10 cellular contexts compared by ENCODE assay signal in genomic region chr1:26360051-26360806, GRCh38. TPM values are rescaled to one million over a fixed set of nuclear protein-coding genes. Genes with fewer than 3 reads are reported as not detected.
DNase-seq lines count a peak whose midpoint lies in the region.
"Had no signal": no experiment of that assay in that cellular context is flagged by ENCODE, and none has a peak within 500 bp of the region (broad histone marks: within the 10 kb centered on the region; RNA-seq: fewer than 3 reads in every experiment).

No MANE protein-coding gene starts in this region.

- DNase-seq in NCI-H69 (lab: John Stamatoyannopoulos, UW), result peak; percentile 46
- peak; percentile 36 for DNase-seq in activated T-helper 1 cell treated with anti-CD3 and anti-CD28 coated beads, Interleukin-12 subunit alpha, Interleukin-12 subunit beta, Interleukin-2, Interleukin-4 antibody, amounts not matched to agents 30 ng/mL and 10 ng/mL and 1 ng/mL, durations not matched to agents 14 hours and 24 hours and 36 hours (ENCODE audit: low spot score)
- peak; percentile 33 to 41 for DNase-seq in stimulated activated CD8-positive, alpha-beta memory T cell treated with anti-CD3 and anti-CD28 coated beads, Interleukin-15, amount 100 ng/mL, for 48 hours (ENCODE audit: low read depth in 2 of 2)
- DNase-seq in COR-L47 (lab: John Stamatoyannopoulos, UW), result no peak
- no peak for DNase-seq in NCI-H128 (lab: John Stamatoyannopoulos, UW; ENCODE audit: unreplicated experiment)
- DNase-seq in dermis blood vessel endothelial cell, result no peak
- no peak for DNase-seq in AML-193 (lab: John Stamatoyannopoulos, UW)
- DNase-seq: HCEC 1CT had no signal

- peak overlapping the region; percentile 78 for H3K4me3 Mint-ChIP-seq in activated T-helper 1 cell treated with anti-CD3 and anti-CD28 coated beads, Interleukin-12 subunit alpha, Interleukin-12 subunit beta, Interleukin-2, Interleukin-4 antibody, amounts not matched to agents 30 ng/mL and 10 ng/mL and 1 ng/mL, durations not matched to agents 14 hours and 24 hours and 36 hours

- H3K9me3 ChIP-seq in iPS-18a (ENCODE audit: control insufficient read depth, low read depth, low read length), result no peaks in the 10 kb centered on the region

- H3K4me3 ChIP-seq in iPS-18a (ENCODE audit: low read length), result peak overlapping the region; percentile 70

- H3K36me3 Mint-ChIP-seq in activated T-helper 1 cell treated with anti-CD3 and anti-CD28 coated beads, Interleukin-12 subunit alpha, Interleukin-12 subunit beta, Interleukin-2, Interleukin-4 antibody, amounts not matched to agents 30 ng/mL and 10 ng/mL and 1 ng/mL, durations not matched to agents 14 hours and 24 hours and 36 hours (ENCODE audit: low read depth), result peaks cover 3% of the 10 kb centered on the region

- H3K9ac ChIP-seq in iPS-18a (ENCODE audit: low read length), result peak overlapping the region; percentile 60

- H3K36me3 ChIP-seq in iPS-18a (ENCODE audit: control insufficient read depth, low read depth, low read length), result no peaks in the 10 kb centered on the region

- peaks cover 64% of the 10 kb centered on the region for H3K4me1 Mint-ChIP-seq in activated T-helper 1 cell treated with anti-CD3 and anti-CD28 coated beads, Interleukin-12 subunit alpha, Interleukin-12 subunit beta, Interleukin-2, Interleukin-4 antibody, amounts not matched to agents 30 ng/mL and 10 ng/mL and 1 ng/mL, durations not matched to agents 14 hours and 24 hours and 36 hours (ENCODE audit: low read depth)

- peaks cover 12% of the 10 kb centered on the region for H3K4me1 ChIP-seq in iPS-18a (ENCODE audit: control insufficient read depth, low read depth, low read length)

- H3K27me3 Mint-ChIP-seq in activated T-helper 1 cell treated with anti-CD3 and anti-CD28 coated beads, Interleukin-12 subunit alpha, Interleukin-12 subunit beta, Interleukin-2, Interleukin-4 antibody, amounts not matched to agents 30 ng/mL and 10 ng/mL and 1 ng/mL, durations not matched to agents 14 hours and 24 hours and 36 hours (ENCODE audit: insufficient read depth), result peaks cover 27% of the 10 kb centered on the region

- no peak overlapping the region for H3K27ac ChIP-seq in iPS-18a (ENCODE audit: low read length)

- intact Hi-C loops in activated T-helper 1 cell treated with anti-CD3 and anti-CD28 coated beads, Interleukin-12 subunit alpha, Interleukin-12 subunit beta, Interleukin-2, Interleukin-4 antibody, amounts not matched to agents 30 ng/mL and 10 ng/mL and 1 ng/mL, durations not matched to agents 14 hours and 24 hours and 36 hours (cut with micrococcal nuclease), result loop anchor here (1.0 to 2.0 kb wide), 2 partner anchors 18 to 83 kb away; no protein-coding TSS in a partner anchor

- no peaks in the 10 kb centered on the region for H3K9me3 Mint-ChIP-seq in activated T-helper 1 cell treated with anti-CD3 and anti-CD28 coated beads, Interleukin-12 subunit alpha, Interleukin-12 subunit beta, Interleukin-2, Interleukin-4 antibody, amounts not matched to agents 30 ng/mL and 10 ng/mL and 1 ng/mL, durations not matched to agents 14 hours and 24 hours and 36 hours

- peaks cover 41% of the 10 kb centered on the region for H3K27me3 ChIP-seq in iPS-18a (ENCODE audit: control insufficient read depth, insufficient read depth, low read length)

- no peak overlapping the region for H3K27ac Mint-ChIP-seq in activated T-helper 1 cell treated with anti-CD3 and anti-CD28 coated beads, Interleukin-12 subunit alpha, Interleukin-12 subunit beta, Interleukin-2, Interleukin-4 antibody, amounts not matched to agents 30 ng/mL and 10 ng/mL and 1 ng/mL, durations not matched to agents 14 hours and 24 hours and 36 hours

RNA-seq across cellular contexts. Expression of gene CRYBG2, which starts 6.3 kb away (rescaled TPM):
- total RNA-seq in activated T-helper 1 cell treated with anti-CD3 and anti-CD28 coated beads, Interleukin-12 subunit alpha, Interleukin-12 subunit beta, Interleukin-2, Interleukin-4 antibody, amounts not matched to agents 30 ng/mL and 10 ng/mL and 1 ng/mL, durations not matched to agents 14 hours and 24 hours and 36 hours, result 0.83 and 1.9 TPM in 2 replicates
- 0.70 TPM in 1 of 2 replicates, not detected in the other for total RNA-seq in dermis blood vessel endothelial cell
- total RNA-seq: pulmonary artery endothelial cell had no signal

RNA-seq across cellular contexts. Expression of gene ZNF683, which starts 12.3 kb away (rescaled TPM):
- not detected in 2 replicates for total RNA-seq in activated T-helper 1 cell treated with anti-CD3 and anti-CD28 coated beads, Interleukin-12 subunit alpha, Interleukin-12 subunit beta, Interleukin-2, Interleukin-4 antibody, amounts not matched to agents 30 ng/mL and 10 ng/mL and 1 ng/mL, durations not matched to agents 14 hours and 24 hours and 36 hours
- not detected in 2 replicates for total RNA-seq in dermis blood vessel endothelial cell
- total RNA-seq: pulmonary artery endothelial cell had no signal

RNA-seq across cellular contexts. Expression of gene CD52, which starts 42.5 kb away (rescaled TPM):
- total RNA-seq in activated T-helper 1 cell treated with anti-CD3 and anti-CD28 coated beads, Interleukin-12 subunit alpha, Interleukin-12 subunit beta, Interleukin-2, Interleukin-4 antibody, amounts not matched to agents 30 ng/mL and 10 ng/mL and 1 ng/mL, durations not matched to agents 14 hours and 24 hours and 36 hours, result 394 and 411 TPM in 2 replicates
- total RNA-seq in dermis blood vessel endothelial cell, result not detected in 2 replicates
- total RNA-seq: pulmonary artery endothelial cell had no signal

RNA-seq across cellular contexts. Expression of gene LIN28A, which starts 50.4 kb away (rescaled TPM):
- not detected in 2 replicates for total RNA-seq in activated T-helper 1 cell treated with anti-CD3 and anti-CD28 coated beads, Interleukin-12 subunit alpha, Interleukin-12 subunit beta, Interleukin-2, Interleukin-4 antibody, amounts not matched to agents 30 ng/mL and 10 ng/mL and 1 ng/mL, durations not matched to agents 14 hours and 24 hours and 36 hours
- total RNA-seq in dermis blood vessel endothelial cell, result not detected in 2 replicates
- total RNA-seq: pulmonary artery endothelial cell had no signal

RNA-seq across cellular contexts. Expression of gene UBXN11, which starts 53.8 kb away (rescaled TPM):
- 14.8 and 22.1 TPM in 2 replicates for total RNA-seq in activated T-helper 1 cell treated with anti-CD3 and anti-CD28 coated beads, Interleukin-12 subunit alpha, Interleukin-12 subunit beta, Interleukin-2, Interleukin-4 antibody, amounts not matched to agents 30 ng/mL and 10 ng/mL and 1 ng/mL, durations not matched to agents 14 hours and 24 hours and 36 hours
- total RNA-seq in dermis blood vessel endothelial cell, result 2.3 and 3.6 TPM in 2 replicates

Comparison
In these comparisons a context has a peak if more than half of its experiments do, and no peak if none do; other contexts are left out.
1. DNase-seq: peak in NCI-H69 (single experiment), activated T-helper 1 cell treated with anti-CD3 and anti-CD28 coated beads, Interleukin-12 subunit alpha, Interleukin-12 subunit beta, Interleukin-2, Interleukin-4 antibody, amounts not matched to agents 30 ng/mL and 10 ng/mL and 1 ng/mL, durations not matched to agents 14 hours and 24 hours and 36 hours (single experiment) and stimulated activated CD8-positive, alpha-beta memory T cell treated with anti-CD3 and anti-CD28 coated beads, Interleukin-15, amount 100 ng/mL, for 48 hours (2 of 2); none in COR-L47 (single experiment), NCI-H128 (single experiment), dermis blood vessel endothelial cell (single experiment) and AML-193 (0 of 2).
2. RNA of gene CD52, which starts 42.5 kb away (total RNA-seq): 394 to 411 TPM in activated T-helper 1 cell treated with anti-CD3 and anti-CD28 coated beads, Interleukin-12 subunit alpha, Interleukin-12 subunit beta, Interleukin-2, Interleukin-4 antibody, amounts not matched to agents 30 ng/mL and 10 ng/mL and 1 ng/mL, durations not matched to agents 14 hours and 24 hours and 36 hours; not detected in dermis blood vessel endothelial cell; every median in the first group is over 100 times any median in the second.